In the genomic region with DNA sequence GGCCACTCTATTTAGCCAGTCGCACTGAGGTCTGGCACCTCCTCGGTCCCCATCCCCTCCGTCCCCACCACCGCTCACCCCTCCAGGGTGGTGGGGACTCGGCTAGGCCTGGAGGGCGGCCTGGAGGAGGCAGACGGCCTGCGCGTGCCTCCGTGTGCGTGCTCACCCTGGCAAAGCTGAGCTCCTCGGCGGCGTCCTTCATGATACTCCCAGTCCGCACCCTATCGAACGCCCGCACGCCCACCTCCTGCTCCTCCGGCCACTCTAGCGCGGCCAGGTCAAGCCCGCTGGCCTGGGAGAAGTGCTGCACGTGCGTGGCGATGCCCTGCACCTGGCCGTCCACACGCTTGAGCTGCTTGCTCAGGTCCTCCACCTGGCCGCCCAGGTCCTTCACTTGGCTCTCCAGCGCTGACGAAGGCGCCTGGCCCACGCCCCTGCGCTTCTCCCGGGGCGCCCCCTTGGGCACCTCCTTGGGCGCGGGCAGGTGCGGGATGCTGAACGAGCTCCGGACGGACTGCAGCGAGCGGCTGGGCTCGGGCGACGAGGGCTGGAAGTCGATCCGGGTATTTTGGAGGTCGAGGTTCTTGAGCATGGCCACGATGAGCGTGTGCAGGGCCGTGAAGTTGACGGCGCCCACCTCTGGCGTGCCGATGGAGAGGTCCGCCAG, we compare ENCODE assay signal across 24 cellular contexts.
"Had no signal": no experiment of that assay in that cellular context is flagged by ENCODE, and none has a peak within 500 bp of the region (broad histone marks: within the 10 kb centered on the region; RNA-seq: fewer than 3 reads in every experiment).

No MANE protein-coding gene starts in this region.

- H3K4me3 ChIP-seq: esophagus muscularis mucosa, left ventricle myocardium inferior, ovary, psoas muscle, right atrium auricular region, skin epidermis, vagina had no signal

- FAIRE-seq: endothelial cell of umbilical vein, frontal cortex had no signal

- DNase-seq: activated CD4-positive, alpha-beta memory T cell treated with anti-CD3 and anti-CD28 coated beads, Interleukin-2, amount 10 ng/mL, durations not matched to agents 7 days and 5 days; activated CD4-positive, alpha-beta T cell treated with anti-CD3 and anti-CD28 coated beads for 48 hours; activated gamma-delta T cell; activated naive CD4-positive, alpha-beta T cell treated with anti-CD3 and anti-CD28 coated beads, Interleukin-2, amount 50 U/mL, for 16 hours; activated naive CD8-positive, alpha-beta T cell treated with anti-CD3 and anti-CD28 coated beads, Interleukin-2, amount 50 U/mL, for 24 hours; caudate nucleus; effector memory CD4-positive, alpha-beta T cell; hippocampal formation; kidney glomerular epithelial cell; left ventricle myocardium inferior; mammary epithelial cell; midbrain; natural killer cell; psoas muscle; stimulated activated CD4-positive, alpha-beta T cell treated with anti-CD3 and anti-CD28 coated beads, Interleukin-2, amount 100 ng/mL, for 24 hours; trophoblast cell had no signal

- H3K4me1 ChIP-seq: esophagus muscularis mucosa, left ventricle myocardium inferior, psoas muscle, right atrium auricular region, vagina had no signal

- ATAC-seq: activated naive CD8-positive, alpha-beta T cell treated with anti-CD3 and anti-CD28 coated beads, Interleukin-2, amount 50 U/mL, for 24 hours; natural killer cell; stimulated activated effector memory CD8-positive, alpha-beta T cell treated with anti-CD3 and anti-CD28 coated beads, Interleukin-12 subunit alpha, Interleukin-12 subunit beta, amount 100 ng/mL, for 72 hours had no signal

- H3K27me3 ChIP-seq: esophagus muscularis mucosa, ovary, right atrium auricular region, vagina had no signal

- H3K36me3 ChIP-seq: ovary had no signal

- H3K9me3 ChIP-seq: esophagus muscularis mucosa, left ventricle myocardium inferior, ovary, psoas muscle, right atrium auricular region, vagina had no signal

- H3K27ac ChIP-seq: esophagus muscularis mucosa, left ventricle myocardium inferior, ovary, psoas muscle, right atrium auricular region, skin epidermis, vagina had no signal
